Comparison of ENCODE assay signal across 36 cellular contexts in genomic region chr9:89112243-89112642, GRCh38.
"Had no signal": no experiment of that assay in that cellular context is flagged by ENCODE, and none has a peak within 500 bp of the region (broad histone marks: within the 10 kb centered on the region; RNA-seq: fewer than 3 reads in every experiment).

No MANE protein-coding gene starts in this region.

- DNase-seq: activated CD4-positive, alpha-beta memory T cell treated with anti-CD3 and anti-CD28 coated beads, Interleukin-2, amount 10 ng/mL, durations not matched to agents 7 days and 5 days; activated CD4-positive, alpha-beta T cell treated with anti-CD3 and anti-CD28 coated beads for 1 hour; activated CD4-positive, alpha-beta T cell treated with anti-CD3 and anti-CD28 coated beads for 36 hours; activated CD4-positive, alpha-beta T cell treated with anti-CD3 and anti-CD28 coated beads for 48 hours; activated CD4-positive, alpha-beta T cell treated with anti-CD3 and anti-CD28 coated beads, Interleukin-2, amount 10 ng/mL, durations not matched to agents 7 days and 5 days; activated CD4-positive, alpha-beta T cell treated with anti-CD3 and anti-CD28 coated beads, Interleukin-2, amount 50 U/mL, for 48 hours; activated CD4-positive, CD25-positive, alpha-beta regulatory T cell; activated CD8-positive, alpha-beta memory T cell treated with anti-CD3 and anti-CD28 coated beads for 24 hours; activated CD8-positive, alpha-beta memory T cell treated with anti-CD3 and anti-CD28 coated beads, Interleukin-2, amount 10 ng/mL, durations not matched to agents 7 days and 5 days; activated CD8-positive, alpha-beta T cell treated with anti-CD3 and anti-CD28 coated beads, Interleukin-2, amount 10 ng/mL, durations not matched to agents 7 days and 5 days; activated effector memory CD4-positive, alpha-beta T cell treated with anti-CD3 and anti-CD28 coated beads, Interleukin-2, amount 50 U/mL, for 16 hours; activated gamma-delta T cell treated with Interleukin-2 at 50 U/mL for 16 hours; activated naive CD4-positive, alpha-beta T cell; activated naive CD4-positive, alpha-beta T cell treated with anti-CD3 and anti-CD28 coated beads for 36 hours; activated naive CD4-positive, alpha-beta T cell treated with anti-CD3 and anti-CD28 coated beads, Interleukin-2, amount 50 U/mL, for 16 hours; activated naive CD8-positive, alpha-beta T cell treated with anti-CD3 and anti-CD28 coated beads for 36 hours; activated T-cell treated with anti-CD3 and anti-CD28 coated beads for 4 hours; activated T-cell treated with anti-CD3 and anti-CD28 coated beads, Interleukin-2, amount 50 U/mL, for 1 hour; activated T-cell treated with anti-CD3 and anti-CD28 coated beads, Interleukin-2, amount 50 U/mL, for 4 hours; activated T-cell treated with anti-CD3 and anti-CD28 coated beads, Interleukin-2, amount 50 U/mL, for 72 hours; adrenal gland; amniotic stem cell; aorta; body of pancreas; brain microvascular endothelial cell; central memory CD4-positive, alpha-beta T cell; T-helper 1 cell; T-helper 2 cell; T-helper 9 cell had no signal

- H3K4me3 Mint-ChIP-seq: activated CD4-positive, alpha-beta memory T cell treated with anti-CD3 and anti-CD28 coated beads, Interleukin-2, amount 10 ng/mL, durations not matched to agents 7 days and 5 days; activated CD4-positive, alpha-beta T cell treated with anti-CD3 and anti-CD28 coated beads for 36 hours; activated CD4-positive, alpha-beta T cell treated with anti-CD3 and anti-CD28 coated beads, Interleukin-2, amount 10 ng/mL, durations not matched to agents 7 days and 5 days; activated CD8-positive, alpha-beta memory T cell treated with anti-CD3 and anti-CD28 coated beads, Interleukin-2, amount 10 ng/mL, durations not matched to agents 7 days and 5 days; activated CD8-positive, alpha-beta T cell treated with anti-CD3 and anti-CD28 coated beads, Interleukin-2, amount 10 ng/mL, durations not matched to agents 7 days and 5 days; activated naive CD4-positive, alpha-beta T cell treated with anti-CD3 and anti-CD28 coated beads for 36 hours; activated naive CD8-positive, alpha-beta T cell treated with anti-CD3 and anti-CD28 coated beads for 36 hours; activated T-cell treated with anti-CD3 and anti-CD28 coated beads, Interleukin-2, amount 50 U/mL, for 4 hours; activated T-cell treated with anti-CD3 and anti-CD28 coated beads, Interleukin-2, amount 50 U/mL, for 72 hours; activated T-helper 1 cell treated with anti-CD3 and anti-CD28 coated beads, Interleukin-12 subunit alpha, Interleukin-12 subunit beta, Interleukin-2, Interleukin-4 antibody, amounts not matched to agents 30 ng/mL and 10 ng/mL and 1 ng/mL, durations not matched to agents 14 hours and 24 hours and 36 hours; activated T-helper 17 cell treated with anti-CD3 and anti-CD28 coated beads, Interleukin-2, amount 50 U/mL, for 72 hours; T-helper 1 cell treated with Interleukin-12 subunit alpha and Interleukin-12 subunit beta and Interleukin-4 antibody, amounts not matched to agents 30 μg/mL and 1 μg/mL, for 36 hours; T-helper 2 cell treated with Interferon-gamma antibody and Interleukin-4, amounts not matched to agents 5 μg/mL and 100 μg/mL, for 36 hours had no signal

- H3K4me1 Mint-ChIP-seq: activated CD4-positive, alpha-beta memory T cell treated with anti-CD3 and anti-CD28 coated beads, Interleukin-2, amount 10 ng/mL, durations not matched to agents 7 days and 5 days; activated CD4-positive, alpha-beta T cell treated with anti-CD3 and anti-CD28 coated beads for 36 hours; activated CD4-positive, alpha-beta T cell treated with anti-CD3 and anti-CD28 coated beads, Interleukin-2, amount 10 ng/mL, durations not matched to agents 7 days and 5 days; activated CD8-positive, alpha-beta memory T cell treated with anti-CD3 and anti-CD28 coated beads, Interleukin-2, amount 10 ng/mL, durations not matched to agents 7 days and 5 days; activated naive CD8-positive, alpha-beta T cell treated with anti-CD3 and anti-CD28 coated beads for 36 hours; activated T-helper 17 cell treated with anti-CD3 and anti-CD28 coated beads, Interleukin-2, amount 50 U/mL, for 72 hours had no signal

- H3K27ac ChIP-seq: adrenal gland, body of pancreas, brain microvascular endothelial cell, breast epithelium, VCaP had no signal

- H3K9me3 ChIP-seq: adrenal gland, body of pancreas had no signal

- H3K4me3 ChIP-seq: adrenal gland, body of pancreas, breast epithelium had no signal

- H3K27ac Mint-ChIP-seq: activated CD4-positive, alpha-beta memory T cell treated with anti-CD3 and anti-CD28 coated beads, Interleukin-2, amount 10 ng/mL, durations not matched to agents 7 days and 5 days; activated CD4-positive, alpha-beta T cell treated with anti-CD3 and anti-CD28 coated beads for 36 hours; activated CD4-positive, alpha-beta T cell treated with anti-CD3 and anti-CD28 coated beads, Interleukin-2, amount 10 ng/mL, durations not matched to agents 7 days and 5 days; activated CD8-positive, alpha-beta memory T cell treated with anti-CD3 and anti-CD28 coated beads, Interleukin-2, amount 10 ng/mL, durations not matched to agents 7 days and 5 days; activated CD8-positive, alpha-beta T cell treated with anti-CD3 and anti-CD28 coated beads, Interleukin-2, amount 10 ng/mL, durations not matched to agents 7 days and 5 days; activated naive CD4-positive, alpha-beta T cell treated with anti-CD3 and anti-CD28 coated beads for 36 hours; activated naive CD4-positive, alpha-beta T cell treated with anti-CD3 and anti-CD28 coated beads, Interleukin-2, amount 50 U/mL, for 72 hours; activated naive CD8-positive, alpha-beta T cell treated with anti-CD3 and anti-CD28 coated beads for 36 hours; activated T-cell treated with anti-CD3 and anti-CD28 coated beads, Interleukin-2, amount 50 U/mL, for 72 hours; activated T-helper 1 cell treated with anti-CD3 and anti-CD28 coated beads, Interleukin-12 subunit alpha, Interleukin-12 subunit beta, Interleukin-2, Interleukin-4 antibody, amounts not matched to agents 30 ng/mL and 10 ng/mL and 1 ng/mL, durations not matched to agents 14 hours and 24 hours and 36 hours; activated T-helper 17 cell treated with anti-CD3 and anti-CD28 coated beads, Interleukin-2, amount 50 U/mL, for 72 hours; T-helper 1 cell treated with Interleukin-12 subunit alpha and Interleukin-12 subunit beta and Interleukin-4 antibody, amounts not matched to agents 30 μg/mL and 1 μg/mL, for 36 hours; T-helper 2 cell treated with Interferon-gamma antibody and Interleukin-4, amounts not matched to agents 5 μg/mL and 100 μg/mL, for 36 hours had no signal

- H3K36me3 Mint-ChIP-seq: activated CD8-positive, alpha-beta memory T cell treated with anti-CD3 and anti-CD28 coated beads, Interleukin-2, amount 10 ng/mL, durations not matched to agents 7 days and 5 days; activated naive CD4-positive, alpha-beta T cell treated with anti-CD3 and anti-CD28 coated beads, Interleukin-2, amount 50 U/mL, for 72 hours; activated naive CD8-positive, alpha-beta T cell treated with anti-CD3 and anti-CD28 coated beads for 36 hours had no signal

- H3K36me3 ChIP-seq: adrenal gland, breast epithelium had no signal

- H3K9me3 Mint-ChIP-seq: activated CD4-positive, alpha-beta memory T cell treated with anti-CD3 and anti-CD28 coated beads, Interleukin-2, amount 10 ng/mL, durations not matched to agents 7 days and 5 days; activated CD4-positive, alpha-beta T cell treated with anti-CD3 and anti-CD28 coated beads, Interleukin-2, amount 10 ng/mL, durations not matched to agents 7 days and 5 days; activated naive CD4-positive, alpha-beta T cell treated with anti-CD3 and anti-CD28 coated beads for 36 hours; activated naive CD4-positive, alpha-beta T cell treated with anti-CD3 and anti-CD28 coated beads, Interleukin-2, amount 50 U/mL, for 72 hours; activated naive CD8-positive, alpha-beta T cell treated with anti-CD3 and anti-CD28 coated beads for 36 hours; activated T-cell treated with anti-CD3 and anti-CD28 coated beads, Interleukin-2, amount 50 U/mL, for 4 hours; activated T-helper 1 cell treated with anti-CD3 and anti-CD28 coated beads, Interleukin-12 subunit alpha, Interleukin-12 subunit beta, Interleukin-2, Interleukin-4 antibody, amounts not matched to agents 30 ng/mL and 10 ng/mL and 1 ng/mL, durations not matched to agents 14 hours and 24 hours and 36 hours; activated T-helper 17 cell treated with anti-CD3 and anti-CD28 coated beads, Interleukin-2, amount 50 U/mL, for 72 hours; T-helper 1 cell treated with Interleukin-12 subunit alpha and Interleukin-12 subunit beta and Interleukin-4 antibody, amounts not matched to agents 30 μg/mL and 1 μg/mL, for 36 hours; T-helper 2 cell treated with Interferon-gamma antibody and Interleukin-4, amounts not matched to agents 5 μg/mL and 100 μg/mL, for 36 hours had no signal

- H3K27me3 ChIP-seq: adrenal gland, body of pancreas, brain microvascular endothelial cell, breast epithelium had no signal

- H3K4me1 ChIP-seq: adrenal gland, body of pancreas, breast epithelium had no signal
